17 cellular contexts compared by ENCODE assay signal in genomic region chr1:234839663-234840062, GRCh38.
A peak's percentile ranks its signal among the peaks of the same experiment; 100 is the strongest.
DNase-seq lines count a peak whose midpoint lies in the region; ATAC-seq, FAIRE-seq and TF ChIP-seq lines count a peak whose summit lies in the region.
"Had no signal": no experiment of that assay in that cellular context is flagged by ENCODE, and none has a peak within 500 bp of the region (broad histone marks: within the 10 kb centered on the region; RNA-seq: fewer than 3 reads in every experiment).

No MANE protein-coding gene starts in this region.

- TF ChIP-seq POLR2A in HepG2 (IDR thresholded peaks at IDR 0.05; ENCODE audit: insufficient read depth in 1 of 2, low read depth in 2 of 2, low read length in 2 of 2): no peak
- no peak for TF ChIP-seq POLR2A in right lobe of liver (IDR thresholded peaks at IDR 0.05)

- TF ChIP-seq RAD21 in HepG2 (CRISPR knock-in tag; IDR thresholded peaks at IDR 0.05): no peak

- H3K27ac ChIP-seq in HepG2 (ENCODE audit: extremely low read length, insufficient read depth, low read length): no peak overlapping the region
- no peak overlapping the region for H3K27ac ChIP-seq in right lobe of liver
- H3K27ac ChIP-seq in HL-60 (replicated peaks): peak overlapping the region; percentile 92
- peak overlapping the region; percentile 62 for H3K27ac ChIP-seq in substantia nigra (ENCODE audit: low read depth, low read length, poor library complexity, severe bottlenecking)
- no peak overlapping the region for H3K27ac ChIP-seq in osteoblast (ENCODE audit: low read depth, low read length)

- peaks cover 40% of the 10 kb centered on the region for H3K4me1 ChIP-seq in HepG2 (ENCODE audit: insufficient read depth, low read length)
- peaks cover 0 to 30% (median 12%) of the 10 kb centered on the region in 4 donors for H3K4me1 ChIP-seq in right lobe of liver
- H3K4me1 ChIP-seq in osteoblast (ENCODE audit: insufficient read depth, low read length): peaks cover 41% of the 10 kb centered on the region
- H3K4me1 ChIP-seq: BE2C had no signal

- POLR2A ChIA-PET in HepG2 (lab: Yijun Ruan, JAX): interaction anchor here (1.2 to 1.4 kb wide), 2 partner anchors 23 to 116 kb away, joined by 3 to 4 read pairs; no protein-coding TSS in a partner anchor

- H3K4me3 ChIP-seq in HepG2 (replicated peaks in 1 of 3; ENCODE audit: insufficient read depth in 1 of 3, low read depth in 2 of 3, low read length in 3 of 3) (no peak overlapping the region), right lobe of liver (no peak overlapping the region), HL-60 (replicated peaks; ENCODE audit: insufficient read depth, low read length) (no peak overlapping the region), osteoblast (ENCODE audit: insufficient read depth, low read length) (no peak overlapping the region)

- TF ChIP-seq EP300 in HepG2 (IDR thresholded peaks at IDR 0.05; ENCODE audit: low read depth in 2 of 2, low read length in 2 of 2) (no peak), HepG2 (CRISPR knock-in tag; IDR thresholded peaks at IDR 0.05; ENCODE audit: borderline replicate concordance) (no peak)

- no peaks in the 10 kb centered on the region for H3K27me3 ChIP-seq in HepG2 (ENCODE audit: control insufficient read depth in 1 of 2, insufficient read depth in 2 of 2, low read length in 2 of 2)
- H3K27me3 ChIP-seq in right lobe of liver: no peaks in the 10 kb centered on the region
- no peaks in the 10 kb centered on the region for H3K27me3 ChIP-seq in HL-60 (ENCODE audit: insufficient read depth, poor library complexity, severe bottlenecking)
- H3K27me3 ChIP-seq in osteoblast (ENCODE audit: insufficient read depth, low read length): no peaks in the 10 kb centered on the region
- H3K27me3 ChIP-seq: BE2C had no signal

- H3K4me2 ChIP-seq in HepG2 (ENCODE audit: low read depth, low read length) (no peak overlapping the region), osteoblast (ENCODE audit: insufficient read depth, low read length) (no peak overlapping the region)

- in situ Hi-C loops in HepG2 (cut with HindIII; ENCODE audit: extremely low pct_ligation_motif_present, low pct_unique_long_range_greater_than_20kb): loop anchor here (5.0 kb wide), 1 partner anchor 67 kb away; no protein-coding TSS in a partner anchor

- TF ChIP-seq CTCF in HepG2 (CRISPR knock-in tag; IDR thresholded peaks at IDR 0.05) (peak; percentile 12; the same call in 1 of the 2 replicates), right lobe of liver (IDR thresholded peaks at IDR 0.05) (no peak), HL-60 (IDR thresholded peaks at IDR 0.05; ENCODE audit: insufficient read depth, low read length) (no peak), GM10266 (IDR thresholded peaks at IDR 0.05; ENCODE audit: control insufficient read depth, insufficient read depth, low read depth, missing control alignments) (no peak), osteoblast (IDR thresholded peaks at IDR 0.05; ENCODE audit: extremely low read depth, low read depth, low read length) (no peak)

- FAIRE-seq in HepG2 (lab: Jason Lieb, UNC): peak; percentile 37
- FAIRE-seq: GM19239, keratinocyte had no signal

- CTCF ChIA-PET in HepG2 (lab: Yijun Ruan, JAX; ENCODE audit: low intra/inter-chr PET ratio, low total read pairs): no interaction called here

- H3K9me3 ChIP-seq in HepG2 (ENCODE audit: low read length): no peaks in the 10 kb centered on the region
- H3K9me3 ChIP-seq in right lobe of liver: no peaks in the 10 kb centered on the region
- no peaks in the 10 kb centered on the region for H3K9me3 ChIP-seq in osteoblast (ENCODE audit: low read depth, low read length)
- H3K9me3 ChIP-seq: BE2C had no signal

- H2AFZ ChIP-seq in HepG2 (ENCODE audit: low read length) (no peak overlapping the region), osteoblast (ENCODE audit: low read length) (no peak overlapping the region)

- 89% methylated on average over 1 of the region's 2 CpGs for WGBS in HepG2 (ENCODE audit: low lambda C conversion rate)
- 67% methylated on average over 1 of the region's 2 CpGs for WGBS in right lobe of liver (ENCODE audit: insufficient coverage, low coverage, low lambda C conversion rate, missing lambda C conversion rate)

- ATAC-seq in HepG2 (peak; percentile 61; the same call in 2 of the 3 replicates), right lobe of liver (no peak)
- ATAC-seq: effector memory CD8-positive, alpha-beta T cell; Right ventricle myocardium inferior; stimulated activated naive CD8-positive, alpha-beta T cell treated with anti-CD3 and anti-CD28 coated beads, Interleukin-15, Interleukin-2, amounts not matched to agents 100 U/mL and 50 U/mL, for 24 hours; WTC11 had no signal

- no peaks in the 10 kb centered on the region for H4K20me1 ChIP-seq in HepG2 (ENCODE audit: insufficient read depth, low read length)
- no peaks in the 10 kb centered on the region for H4K20me1 ChIP-seq in osteoblast (ENCODE audit: insufficient read depth, low read length)

- no TSS peak for BruUV-seq in HepG2 (replicated peaks; lab: Mats Ljungman, UMichigan)

- no peak overlapping the region for H3K9ac ChIP-seq in HepG2 (ENCODE audit: insufficient read depth, low read depth, low read length)

- peak; percentile 36 for DNase-seq in HepG2 (ENCODE audit: low spot score)
- no peak for DNase-seq in right lobe of liver
- no peak for DNase-seq in HL-60 (ENCODE audit: low read depth in 1 of 2, low spot score in 1 of 2)
- peak; percentile 47 for DNase-seq in SW480 (ENCODE audit: low spot score)
- DNase-seq in substantia nigra (lab: John Stamatoyannopoulos, UW): no peak
- DNase-seq in GM10266 (ENCODE audit: extremely low spot score): no peak
- no peak for DNase-seq in osteoblast (ENCODE audit: insufficient read length, low spot score, missing footprints)
- DNase-seq: BE2C; effector memory CD8-positive, alpha-beta T cell; HFFc6; MM.1S; stimulated activated naive CD8-positive, alpha-beta T cell treated with anti-CD3 and anti-CD28 coated beads, Interleukin-15, Interleukin-2, amounts not matched to agents 100 U/mL and 50 U/mL, for 24 hours; trophoblast cell had no signal

- H3K36me3 ChIP-seq in HepG2 (replicated peaks in 1 of 2; ENCODE audit: control insufficient read depth in 1 of 2, insufficient read depth in 2 of 2, low read length in 2 of 2) (no peaks in the 10 kb centered on the region), right lobe of liver (no peaks in the 10 kb centered on the region), osteoblast (ENCODE audit: insufficient read depth, low read length) (no peaks in the 10 kb centered on the region)
- H3K36me3 ChIP-seq: BE2C had no signal

- no peaks in the 10 kb centered on the region for H3K79me2 ChIP-seq in HepG2 (ENCODE audit: insufficient read depth, low read length)
- H3K79me2 ChIP-seq in osteoblast (ENCODE audit: insufficient read depth, low read length): no peaks in the 10 kb centered on the region

- intact Hi-C loops in HepG2 (cut with micrococcal nuclease; ENCODE audit: unreplicated experiment): no loop called here
- intact Hi-C loops in right lobe of liver (cut with DNase I): loop anchor here in 1 of 2 donors (10.0 kb wide), 1 partner anchor 225 kb away; the partner anchor contains the start of gene IRF2BP2

TF ChIP-seq in HepG2, 621 proteins besides CTCF, POLR2A, EP300 and RAD21:
- peak; percentile 13; the same call in 1 of the 2 replicates for TF ChIP-seq STAG1 (CRISPR knock-in tag; IDR thresholded peaks at IDR 0.05)
- no peak for TF ChIP-seq TP53 (CRISPR knock-in tag; conservative IDR thresholded peaks at IDR 0.05)
TF ChIP-seq in HepG2: peak in this region for 1.

Comparison
In these comparisons a context has a peak if more than half of its experiments do, and no peak if none do; other contexts are left out.
1. DNase-seq: peak in HepG2 (single experiment) and SW480 (single experiment); none in right lobe of liver (0 of 3), HL-60 (0 of 2), substantia nigra (0 of 49), GM10266 (single experiment) and osteoblast (single experiment).
2. H3K27ac ChIP-seq: peak in HL-60 (single experiment) and substantia nigra (single experiment); none in HepG2 (single experiment), right lobe of liver (0 of 3) and osteoblast (single experiment).